12 cellular contexts compared by ENCODE assay signal in the genomic region with DNA sequence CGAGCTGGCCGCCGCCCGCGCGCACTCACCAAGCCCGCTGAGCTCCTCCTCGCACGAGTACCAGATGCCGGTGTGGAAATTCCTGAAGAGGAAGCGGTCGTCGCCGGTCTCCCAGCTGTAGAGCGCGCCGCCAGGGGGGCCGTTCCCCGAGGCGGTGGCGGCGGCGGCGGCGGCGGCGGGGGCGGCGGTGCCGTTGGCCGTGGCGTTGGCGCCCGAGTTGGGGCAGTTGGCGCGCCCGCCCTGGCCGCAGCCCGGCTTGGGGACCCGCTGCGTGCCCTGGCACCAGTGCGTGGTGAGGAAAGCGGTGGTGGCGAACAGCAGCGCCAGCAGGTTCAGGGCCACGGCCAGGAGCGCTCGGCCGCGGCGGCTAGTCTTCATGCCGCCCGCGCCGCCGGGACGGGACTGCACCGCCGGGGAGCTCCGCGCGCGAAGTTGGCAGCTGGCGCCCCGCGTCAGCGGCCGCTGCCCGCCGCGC. TPM values are rescaled to one million over a fixed set of nuclear protein-coding genes. Genes with fewer than 3 reads are reported as not detected.
A peak's percentile ranks its signal among the peaks of the same experiment; 100 is the strongest.
DNase-seq lines count a peak whose midpoint lies in the region; ATAC-seq and TF ChIP-seq lines count a peak whose summit lies in the region.
"Had no signal": no experiment of that assay in that cellular context is flagged by ENCODE, and none has a peak within 500 bp of the region (broad histone marks: within the 10 kb centered on the region; RNA-seq: fewer than 3 reads in every experiment).

No MANE protein-coding gene starts in this region.

- no peaks in the 10 kb centered on the region for H3K9me3 ChIP-seq in iPS-18a (ENCODE audit: control insufficient read depth, low read depth, low read length)
- H3K9me3 ChIP-seq in stomach, result no peaks in the 10 kb centered on the region
- H3K9me3 ChIP-seq: BE2C had no signal

- TF ChIP-seq CTCF in WTC11 (IDR thresholded peaks at IDR 0.05) (no peak), stomach (IDR thresholded peaks at IDR 0.05) (no peak), GM13976 (IDR thresholded peaks at IDR 0.05; ENCODE audit: borderline replicate concordance, control extremely low read depth, extremely low read depth, insufficient read depth, missing control alignments) (no peak)

- POLR2A ChIA-PET in activated CD4-positive, alpha-beta T cell treated with anti-CD3 and anti-CD28 coated beads for 36 hours (lab: Charles Lee), result no interaction called here
- POLR2A ChIA-PET in WTC11 (lab: Charles Lee), result no interaction called here

- intact Hi-C loops in activated CD4-positive, alpha-beta T cell treated with anti-CD3 and anti-CD28 coated beads for 36 hours (cut with DNase I, micrococcal nuclease), result no loop called here
- intact Hi-C loops in stomach (cut with DNase I; ENCODE audit: low total_unique reads), result no loop called here

- peaks cover 5% of the 10 kb centered on the region for H3K4me1 Mint-ChIP-seq in activated CD4-positive, alpha-beta T cell treated with anti-CD3 and anti-CD28 coated beads for 36 hours
- H3K4me1 Mint-ChIP-seq in WTC11, result peaks cover 5% of the 10 kb centered on the region; the same call in 1 of the 2 replicates
- H3K4me1 Mint-ChIP-seq: activated CD8-positive, alpha-beta memory T cell treated with anti-CD3 and anti-CD28 coated beads, Interleukin-2, amount 10 ng/mL, durations not matched to agents 7 days and 5 days had no signal

- DNase-seq in activated CD4-positive, alpha-beta T cell treated with anti-CD3 and anti-CD28 coated beads for 36 hours, result peak; percentile 22
- DNase-seq in activated CD4-positive, alpha-beta T cell treated with anti-CD3 and anti-CD28 coated beads for 48 hours, result no peak
- DNase-seq in WTC11 (ENCODE audit: low spot score) (peak; percentile 38), stomach (no peak), GM13976 (ENCODE audit: low spot score) (no peak), NCI-H2081 (lab: John Stamatoyannopoulos, UW) (no peak)
- DNase-seq: activated CD8-positive, alpha-beta memory T cell treated with anti-CD3 and anti-CD28 coated beads, Interleukin-2, amount 10 ng/mL, durations not matched to agents 7 days and 5 days; BE2C; effector memory CD4-positive, alpha-beta T cell had no signal

- H3K27me3 ChIP-seq in iPS-18a (ENCODE audit: control insufficient read depth, insufficient read depth, low read length) (peaks cover 52% of the 10 kb centered on the region), stomach (peaks cover 12 to 80% (median 35%) of the 10 kb centered on the region in 3 donors)

- H3K4me1 ChIP-seq in iPS-18a (ENCODE audit: control insufficient read depth, low read depth, low read length), result no peaks in the 10 kb centered on the region
- H3K4me1 ChIP-seq in stomach, result peaks cover 8 to 14% (median 12%) of the 10 kb centered on the region in 4 donors
- H3K4me1 ChIP-seq: BE2C had no signal

- 0 to 2% (median 1%) methylated on average over 37 to 71 of the region's 71 CpGs; no CpG with 5 or more reads in 2 of the 5 donors for WGBS in stomach, 5 donors

- TF ChIP-seq POLR2A in stomach (IDR thresholded peaks at IDR 0.05), result no peak

- no peaks in the 10 kb centered on the region for H3K9me3 Mint-ChIP-seq in activated CD4-positive, alpha-beta T cell treated with anti-CD3 and anti-CD28 coated beads for 36 hours (ENCODE audit: low read depth)
- H3K9me3 Mint-ChIP-seq in WTC11, result no peaks in the 10 kb centered on the region

- peaks cover 46% of the 10 kb centered on the region for H3K27me3 Mint-ChIP-seq in activated CD4-positive, alpha-beta T cell treated with anti-CD3 and anti-CD28 coated beads for 36 hours
- H3K27me3 Mint-ChIP-seq in WTC11 (ENCODE audit: low read depth), result peaks cover 61% of the 10 kb centered on the region

- no peak for TF ChIP-seq EP300 in stomach (IDR thresholded peaks at IDR 0.05)

- no peaks in the 10 kb centered on the region for H3K36me3 ChIP-seq in iPS-18a (ENCODE audit: control insufficient read depth, low read depth, low read length)
- no peaks in the 10 kb centered on the region for H3K36me3 ChIP-seq in stomach
- H3K36me3 ChIP-seq: BE2C had no signal

- H3K4me3 Mint-ChIP-seq in activated CD4-positive, alpha-beta T cell treated with anti-CD3 and anti-CD28 coated beads for 36 hours, result no peak overlapping the region
- H3K4me3 Mint-ChIP-seq in WTC11, result no peak overlapping the region
- H3K4me3 Mint-ChIP-seq: activated CD8-positive, alpha-beta memory T cell treated with anti-CD3 and anti-CD28 coated beads, Interleukin-2, amount 10 ng/mL, durations not matched to agents 7 days and 5 days had no signal

- CTCF ChIA-PET in activated CD4-positive, alpha-beta T cell treated with anti-CD3 and anti-CD28 coated beads for 36 hours (lab: Charles Lee), result interaction anchor here (0.6 to 2.2 kb wide), 3 partner anchors 7 to 155 kb away, joined by 3 to 8 read pairs (median 6); no protein-coding TSS in a partner anchor
- CTCF ChIA-PET in WTC11 (lab: Charles Lee), result interaction anchor here (0.9 to 3.5 kb wide), 5 partner anchors 28 to 420 kb away, joined by 3 to 26 read pairs (median 6); no protein-coding TSS in a partner anchor

- H3K4me3 ChIP-seq in iPS-18a (ENCODE audit: low read length), result peak overlapping the region; percentile 16
- H3K4me3 ChIP-seq in stomach, result peak overlapping the region; percentile 26 to 36 (median 30)

- H3K36me3 Mint-ChIP-seq in activated CD4-positive, alpha-beta T cell treated with anti-CD3 and anti-CD28 coated beads for 36 hours (ENCODE audit: low read depth), result no peaks in the 10 kb centered on the region
- no peaks in the 10 kb centered on the region for H3K36me3 Mint-ChIP-seq in WTC11
- H3K36me3 Mint-ChIP-seq: activated CD8-positive, alpha-beta memory T cell treated with anti-CD3 and anti-CD28 coated beads, Interleukin-2, amount 10 ng/mL, durations not matched to agents 7 days and 5 days had no signal

- ATAC-seq in activated CD4-positive, alpha-beta T cell treated with anti-CD3 and anti-CD28 coated beads for 36 hours, result peak; percentile 9
- ATAC-seq in WTC11 (peak; percentile 21), GM19328 (IDR thresholded peaks at IDR 0.05; ENCODE audit: unreplicated experiment) (no peak)
- ATAC-seq: activated CD8-positive, alpha-beta memory T cell treated with anti-CD3 and anti-CD28 coated beads, Interleukin-2, amount 10 ng/mL, durations not matched to agents 7 days and 5 days had no signal

- in situ Hi-C loops in GM13976 (cut with MboI; ENCODE audit: low sequenced_read_pairs, unreplicated experiment), result no loop called here

- H3K9ac ChIP-seq in iPS-18a (ENCODE audit: low read length), result no peak overlapping the region

- H3K27ac Mint-ChIP-seq in activated CD4-positive, alpha-beta T cell treated with anti-CD3 and anti-CD28 coated beads for 36 hours, result no peak overlapping the region
- H3K27ac Mint-ChIP-seq in WTC11, result no peak overlapping the region
- H3K27ac Mint-ChIP-seq: activated CD8-positive, alpha-beta memory T cell treated with anti-CD3 and anti-CD28 coated beads, Interleukin-2, amount 10 ng/mL, durations not matched to agents 7 days and 5 days had no signal

- H3K27ac ChIP-seq in iPS-18a (ENCODE audit: low read length) (no peak overlapping the region), stomach (no peak overlapping the region)

TF ChIP-seq in WTC11, 78 proteins besides CTCF, POLR2A, EP300 and RAD21:
- TF ChIP-seq, protein P1, sequence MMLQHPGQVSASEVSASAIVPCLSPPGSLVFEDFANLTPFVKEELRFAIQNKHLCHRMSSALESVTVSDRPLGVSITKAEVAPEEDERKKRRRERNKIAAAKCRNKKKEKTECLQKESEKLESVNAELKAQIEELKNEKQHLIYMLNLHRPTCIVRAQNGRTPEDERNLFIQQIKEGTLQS (CRISPR knock-in tag; conservative IDR thresholded peaks at IDR 0.05), result no peak
- TF ChIP-seq E2F5 (CRISPR knock-in tag; IDR thresholded peaks at IDR 0.05) (no peak), FOXJ3 (CRISPR knock-in tag; IDR thresholded peaks at IDR 0.05; ENCODE audit: borderline replicate concordance) (no peak), CREM (CRISPR knock-in tag; IDR thresholded peaks at IDR 0.05) (0 out of 2 replicates have a peak, but pooled peaks have one; percentile 31)
TF ChIP-seq in WTC11: peak in this region for 1.

RNA-seq across cellular contexts. Expression of gene GSG1L, which starts 0.4 kb away (rescaled TPM):
- not detected for total RNA-seq in activated CD4-positive, alpha-beta T cell treated with anti-CD3 and anti-CD28 coated beads for 36 hours
- total RNA-seq in WTC11 (2021) (0.21 to 0.55 TPM (median 0.28 TPM) in 3 replicates), stomach (not detected)
- polyA plus RNA-seq in stomach, result under 1 TPM in 1 of 3 donors, not detected in 2; 0.06 TPM
- total RNA-seq: activated CD8-positive, alpha-beta memory T cell treated with anti-CD3 and anti-CD28 coated beads, Interleukin-2, amount 10 ng/mL, durations not matched to agents 7 days and 5 days; SK-MEL-5 had no signal

Comparison
In these comparisons a context has a peak if more than half of its experiments do, and no peak if none do; other contexts are left out.
1. DNase-seq: peak in activated CD4-positive, alpha-beta T cell treated with anti-CD3 and anti-CD28 coated beads for 36 hours (single experiment) and WTC11 (single experiment); none in activated CD4-positive, alpha-beta T cell treated with anti-CD3 and anti-CD28 coated beads for 48 hours (single experiment), stomach (single experiment), GM13976 (single experiment) and NCI-H2081 (0 of 2).